Comparison of ENCODE assay signal across 8 cellular contexts in genomic region chr10:43619368-43619767, GRCh38. TPM values are rescaled to one million over a fixed set of nuclear protein-coding genes. Genes with fewer than 3 reads are reported as not detected.
"Had no signal": no experiment of that assay in that cellular context is flagged by ENCODE, and none has a peak within 500 bp of the region (broad histone marks: within the 10 kb centered on the region; RNA-seq: fewer than 3 reads in every experiment).

No MANE protein-coding gene starts in this region.

- ATAC-seq: naive thymus-derived CD8-positive, alpha-beta T cell; natural killer cell; natural killer cell treated with Interleukin-12 subunit alpha and Interleukin-12 subunit beta and Interleukin-15 and Interleukin-18, amount 100 ng/mL, for 72 hours; pancreas; psoas muscle; right cardiac atrium; right lobe of liver; sciatic nerve had no signal

RNA-seq across cellular contexts. Expression of gene ZNF239, which starts 45.0 kb away (rescaled TPM):
- total RNA-seq: natural killer cell treated with Interleukin-12 subunit alpha and Interleukin-12 subunit beta and Interleukin-15 and Interleukin-18, amount 100 ng/mL, for 72 hours had no signal
